ENCODE assay signal across 1 cellular context in the genomic region with DNA sequence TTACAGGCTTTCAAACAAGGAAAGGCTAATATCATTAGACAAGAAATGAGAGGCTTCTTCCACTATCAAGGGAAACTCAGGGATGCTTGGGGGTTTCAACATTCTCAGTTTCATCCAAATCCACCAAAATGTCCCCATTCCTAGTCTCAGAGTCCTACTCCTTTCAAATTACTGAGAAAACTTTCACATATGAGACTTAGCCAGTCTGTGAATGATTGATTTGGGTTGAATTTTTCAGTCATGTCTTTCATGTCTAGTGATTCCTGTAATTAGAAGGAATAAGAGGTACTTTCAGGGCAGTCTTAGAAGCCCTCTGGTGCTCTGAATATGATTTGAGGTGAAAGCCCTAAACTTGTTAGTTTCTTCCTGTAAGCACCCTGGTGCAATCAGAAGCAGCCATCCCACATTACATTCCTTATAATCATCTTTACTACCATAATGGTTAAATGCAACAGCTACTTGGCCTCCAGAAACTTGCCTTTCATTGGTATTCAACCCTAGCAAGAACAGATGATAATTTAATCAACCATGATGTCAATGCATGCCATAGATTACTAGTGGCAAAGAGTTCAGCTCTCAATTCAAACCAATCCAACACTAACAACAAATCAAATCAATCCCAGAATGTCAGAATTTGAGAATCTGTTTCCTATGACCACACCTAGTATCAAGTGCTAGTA.
TF ChIP-seq lines count a peak whose summit lies in the region.

No MANE protein-coding gene starts in this region.

TF ChIP-seq in GM12878, 131 proteins besides CTCF, POLR2A, EP300 and RAD21:
- peak; percentile 47; the same call in 1 of the 2 replicates for TF ChIP-seq JUNB (IDR thresholded peaks at IDR 0.05)
- TF ChIP-seq ZNF274 (IDR thresholded peaks at IDR 0.05; ENCODE audit: insufficient read depth, insufficient read length), result no peak
- TF ChIP-seq, protein P1, sequence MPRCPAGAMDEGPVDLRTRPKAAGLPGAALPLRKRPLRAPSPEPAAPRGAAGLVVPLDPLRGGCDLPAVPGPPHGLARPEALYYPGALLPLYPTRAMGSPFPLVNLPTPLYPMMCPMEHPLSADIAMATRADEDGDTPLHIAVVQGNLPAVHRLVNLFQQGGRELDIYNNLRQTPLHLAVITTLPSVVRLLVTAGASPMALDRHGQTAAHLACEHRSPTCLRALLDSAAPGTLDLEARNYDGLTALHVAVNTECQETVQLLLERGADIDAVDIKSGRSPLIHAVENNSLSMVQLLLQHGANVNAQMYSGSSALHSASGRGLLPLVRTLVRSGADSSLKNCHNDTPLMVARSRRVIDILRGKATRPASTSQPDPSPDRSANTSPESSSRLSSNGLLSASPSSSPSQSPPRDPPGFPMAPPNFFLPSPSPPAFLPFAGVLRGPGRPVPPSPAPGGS (IDR thresholded peaks at IDR 0.05; ENCODE audit: borderline replicate concordance, insufficient read depth, low read depth, low read length, poor library complexity, severe bottlenecking), result peak; percentile 28
- TF ChIP-seq SMC3 (IDR thresholded peaks at IDR 0.05; ENCODE audit: borderline replicate concordance, low read length), result 0 out of 2 replicates have a peak, but pooled peaks have one; percentile 2
- TF ChIP-seq IKZF1 (conservative IDR thresholded peaks at IDR 0.05), result peak; percentile 54
- no peak for TF ChIP-seq GABPA (IDR thresholded peaks at IDR 0.05; ENCODE audit: low read depth)
- TF ChIP-seq IRF4 (IDR thresholded peaks at IDR 0.05; ENCODE audit: low read depth, low read length), result peak; percentile 12; the same call in 1 of the 2 replicates
- TF ChIP-seq, protein P2, sequence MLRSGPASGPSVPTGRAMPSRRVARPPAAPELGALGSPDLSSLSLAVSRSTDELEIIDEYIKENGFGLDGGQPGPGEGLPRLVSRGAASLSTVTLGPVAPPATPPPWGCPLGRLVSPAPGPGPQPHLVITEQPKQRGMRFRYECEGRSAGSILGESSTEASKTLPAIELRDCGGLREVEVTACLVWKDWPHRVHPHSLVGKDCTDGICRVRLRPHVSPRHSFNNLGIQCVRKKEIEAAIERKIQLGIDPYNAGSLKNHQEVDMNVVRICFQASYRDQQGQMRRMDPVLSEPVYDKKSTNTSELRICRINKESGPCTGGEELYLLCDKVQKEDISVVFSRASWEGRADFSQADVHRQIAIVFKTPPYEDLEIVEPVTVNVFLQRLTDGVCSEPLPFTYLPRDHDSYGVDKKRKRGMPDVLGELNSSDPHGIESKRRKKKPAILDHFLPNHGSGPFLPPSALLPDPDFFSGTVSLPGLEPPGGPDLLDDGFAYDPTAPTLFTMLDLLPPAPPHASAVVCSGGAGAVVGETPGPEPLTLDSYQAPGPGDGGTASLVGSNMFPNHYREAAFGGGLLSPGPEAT (IDR thresholded peaks at IDR 0.05; ENCODE audit: low read depth), result peak; percentile 46; the same call in 1 of the 2 replicates
- TF ChIP-seq EED (IDR thresholded peaks at IDR 0.05; ENCODE audit: low read depth), result peak; percentile 61; the same call in 1 of the 2 replicates
- TF ChIP-seq SIX5 (IDR thresholded peaks at IDR 0.05; ENCODE audit: low read depth, low read length, severe bottlenecking), result no peak
- TF ChIP-seq IKZF2 (IDR thresholded peaks at IDR 0.05), result peak; percentile 55 to 73
- peak; percentile 52; the same call in 1 of the 2 replicates for TF ChIP-seq MTA2 (IDR thresholded peaks at IDR 0.05; ENCODE audit: low read depth)
- TF ChIP-seq, protein P3, sequence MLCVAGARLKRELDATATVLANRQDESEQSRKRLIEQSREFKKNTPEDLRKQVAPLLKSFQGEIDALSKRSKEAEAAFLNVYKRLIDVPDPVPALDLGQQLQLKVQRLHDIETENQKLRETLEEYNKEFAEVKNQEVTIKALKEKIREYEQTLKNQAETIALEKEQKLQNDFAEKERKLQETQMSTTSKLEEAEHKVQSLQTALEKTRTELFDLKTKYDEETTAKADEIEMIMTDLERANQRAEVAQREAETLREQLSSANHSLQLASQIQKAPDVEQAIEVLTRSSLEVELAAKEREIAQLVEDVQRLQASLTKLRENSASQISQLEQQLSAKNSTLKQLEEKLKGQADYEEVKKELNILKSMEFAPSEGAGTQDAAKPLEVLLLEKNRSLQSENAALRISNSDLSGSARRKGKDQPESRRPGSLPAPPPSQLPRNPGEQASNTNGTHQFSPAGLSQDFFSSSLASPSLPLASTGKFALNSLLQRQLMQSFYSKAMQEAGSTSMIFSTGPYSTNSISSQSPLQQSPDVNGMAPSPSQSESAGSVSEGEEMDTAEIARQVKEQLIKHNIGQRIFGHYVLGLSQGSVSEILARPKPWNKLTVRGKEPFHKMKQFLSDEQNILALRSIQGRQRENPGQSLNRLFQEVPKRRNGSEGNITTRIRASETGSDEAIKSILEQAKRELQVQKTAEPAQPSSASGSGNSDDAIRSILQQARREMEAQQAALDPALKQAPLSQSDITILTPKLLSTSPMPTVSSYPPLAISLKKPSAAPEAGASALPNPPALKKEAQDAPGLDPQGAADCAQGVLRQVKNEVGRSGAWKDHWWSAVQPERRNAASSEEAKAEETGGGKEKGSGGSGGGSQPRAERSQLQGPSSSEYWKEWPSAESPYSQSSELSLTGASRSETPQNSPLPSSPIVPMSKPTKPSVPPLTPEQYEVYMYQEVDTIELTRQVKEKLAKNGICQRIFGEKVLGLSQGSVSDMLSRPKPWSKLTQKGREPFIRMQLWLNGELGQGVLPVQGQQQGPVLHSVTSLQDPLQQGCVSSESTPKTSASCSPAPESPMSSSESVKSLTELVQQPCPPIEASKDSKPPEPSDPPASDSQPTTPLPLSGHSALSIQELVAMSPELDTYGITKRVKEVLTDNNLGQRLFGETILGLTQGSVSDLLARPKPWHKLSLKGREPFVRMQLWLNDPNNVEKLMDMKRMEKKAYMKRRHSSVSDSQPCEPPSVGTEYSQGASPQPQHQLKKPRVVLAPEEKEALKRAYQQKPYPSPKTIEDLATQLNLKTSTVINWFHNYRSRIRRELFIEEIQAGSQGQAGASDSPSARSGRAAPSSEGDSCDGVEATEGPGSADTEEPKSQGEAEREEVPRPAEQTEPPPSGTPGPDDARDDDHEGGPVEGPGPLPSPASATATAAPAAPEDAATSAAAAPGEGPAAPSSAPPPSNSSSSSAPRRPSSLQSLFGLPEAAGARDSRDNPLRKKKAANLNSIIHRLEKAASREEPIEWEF (IDR thresholded peaks at IDR 0.05; ENCODE audit: insufficient replicate concordance, low read depth, low read length), result peak; percentile 48
